Comparison of ENCODE assay signal across 13 cellular contexts in genomic region chr6:17803409-17803808, GRCh38.
DNase-seq lines count a peak whose midpoint lies in the region; ATAC-seq, FAIRE-seq and TF ChIP-seq lines count a peak whose summit lies in the region.
"Had no signal": no experiment of that assay in that cellular context is flagged by ENCODE, and none has a peak within 500 bp of the region (broad histone marks: within the 10 kb centered on the region; RNA-seq: fewer than 3 reads in every experiment).

No MANE protein-coding gene starts in this region.

- POLR2A ChIA-PET in HepG2 (lab: Yijun Ruan, JAX): no interaction called here

- no peak overlapping the region for H3K4me3 ChIP-seq in HepG2 (replicated peaks in 1 of 3; ENCODE audit: insufficient read depth in 1 of 3, low read depth in 2 of 3, low read length in 3 of 3)
- no peak overlapping the region for H3K4me3 ChIP-seq in right lobe of liver
- no peak overlapping the region for H3K4me3 ChIP-seq in lower leg skin (ENCODE audit: low read depth, poor library complexity, severe bottlenecking)
- H3K4me3 ChIP-seq: A549; BLaER1 treated with 17β-estradiol and CSF1 and Interleukin-3, amounts not matched to agents 10 nM and 100 nM had no signal

- TF ChIP-seq EP300 in HepG2 (IDR thresholded peaks at IDR 0.05; ENCODE audit: low read depth in 2 of 2, low read length in 2 of 2) (no peak), HepG2 (CRISPR knock-in tag; IDR thresholded peaks at IDR 0.05; ENCODE audit: borderline replicate concordance) (no peak)

- H3K36me3 ChIP-seq in HepG2 (replicated peaks in 1 of 2; ENCODE audit: control insufficient read depth in 1 of 2, insufficient read depth in 2 of 2, low read length in 2 of 2): peaks cover 10 to 42% of the 10 kb centered on the region in 2 experiments
- peaks cover 4 to 45% (median 14%) of the 10 kb centered on the region in 4 donors for H3K36me3 ChIP-seq in right lobe of liver

- H4K20me1 ChIP-seq in HepG2 (ENCODE audit: insufficient read depth, low read length): no peaks in the 10 kb centered on the region
- H4K20me1 ChIP-seq: BLaER1 treated with 17β-estradiol and CSF1 and Interleukin-3, amounts not matched to agents 10 nM and 100 nM had no signal

- no peak overlapping the region for H3K9ac ChIP-seq in HepG2 (ENCODE audit: insufficient read depth, low read depth, low read length)
- H3K9ac ChIP-seq: BLaER1 treated with 17β-estradiol and CSF1 and Interleukin-3, amounts not matched to agents 10 nM and 100 nM had no signal

- CTCF ChIA-PET in HepG2 (lab: Yijun Ruan, JAX; ENCODE audit: low intra/inter-chr PET ratio, low total read pairs): interaction anchor here (1.1 to 1.9 kb wide), 3 partner anchors 101 to 647 kb away, joined by 3 to 13 read pairs (median 10); no protein-coding TSS in a partner anchor

- no peaks in the 10 kb centered on the region for H3K79me2 ChIP-seq in HepG2 (ENCODE audit: insufficient read depth, low read length)

- DNase-seq in HepG2 (ENCODE audit: low spot score) (peak; percentile 45), right lobe of liver (no peak), astrocyte of the hippocampus (ENCODE audit: low read depth, low spot score) (peak; percentile 17), SHP77 (lab: John Stamatoyannopoulos, UW) (no peak), lower leg skin (ENCODE audit: low spot score in 2 of 2) (no peak)

- TF ChIP-seq CTCF in HepG2 (CRISPR knock-in tag; IDR thresholded peaks at IDR 0.05) (no peak), right lobe of liver (IDR thresholded peaks at IDR 0.05) (no peak), lower leg skin (IDR thresholded peaks at IDR 0.05) (no peak)

- TF ChIP-seq RAD21 in HepG2 (CRISPR knock-in tag; IDR thresholded peaks at IDR 0.05): no peak

- H3K9me3 ChIP-seq in HepG2 (ENCODE audit: low read length) (no peaks in the 10 kb centered on the region), right lobe of liver (no peaks in the 10 kb centered on the region)
- H3K9me3 ChIP-seq: A549, Caco-2 had no signal

- WGBS in HepG2 (ENCODE audit: low lambda C conversion rate): 89% methylated on average over 5 of the region's 5 CpGs
- 94% methylated on average over 5 of the region's 5 CpGs for WGBS in right lobe of liver (ENCODE audit: insufficient coverage, low coverage, low lambda C conversion rate, missing lambda C conversion rate)
- 95 to 96% methylated on average over 5 of the region's 5 CpGs for WGBS in lower leg skin, 2 donors

- H3K4me2 ChIP-seq in HepG2 (ENCODE audit: low read depth, low read length): no peak overlapping the region
- H3K4me2 ChIP-seq: A549; BLaER1 treated with 17β-estradiol and CSF1 and Interleukin-3, amounts not matched to agents 10 nM and 100 nM had no signal

- no TSS peak for BruUV-seq in HepG2 (replicated peaks; lab: Mats Ljungman, UMichigan)

- FAIRE-seq in HepG2 (lab: Jason Lieb, UNC): no peak
- FAIRE-seq: A549, D721Med, GM12891, GM19239 had no signal

- H3K4me1 ChIP-seq in HepG2 (ENCODE audit: insufficient read depth, low read length) (peaks cover 24% of the 10 kb centered on the region), right lobe of liver (no peaks in the 10 kb centered on the region)

- TF ChIP-seq POLR2A in HepG2 (IDR thresholded peaks at IDR 0.05; ENCODE audit: insufficient read depth in 1 of 2, low read depth in 2 of 2, low read length in 2 of 2) (no peak), right lobe of liver (IDR thresholded peaks at IDR 0.05) (no peak), lower leg skin (IDR thresholded peaks at IDR 0.05) (no peak)

- intact Hi-C loops in HepG2 (cut with micrococcal nuclease; ENCODE audit: unreplicated experiment): loop anchor here (5.0 to 10.0 kb wide), 2 partner anchors 101 to 219 kb away; no protein-coding TSS in a partner anchor
- intact Hi-C loops in right lobe of liver (cut with DNase I): loop anchor here in 1 of 2 donors (10.0 kb wide), 1 partner anchor 649 kb away; no protein-coding TSS in a partner anchor
- intact Hi-C loops in lower leg skin (cut with DNase I; ENCODE audit: low total_unique reads): loop anchor here (10.0 kb wide), 1 partner anchor 649 kb away; no protein-coding TSS in a partner anchor

- no peak overlapping the region for H2AFZ ChIP-seq in HepG2 (ENCODE audit: low read length)

- in situ Hi-C loops in HepG2 (cut with HindIII; ENCODE audit: extremely low pct_ligation_motif_present, low pct_unique_long_range_greater_than_20kb): no loop called here

- ATAC-seq in HepG2: peak; percentile 58
- no peak for ATAC-seq in right lobe of liver

- H3K27me3 ChIP-seq in HepG2 (ENCODE audit: control insufficient read depth in 1 of 2, insufficient read depth in 2 of 2, low read length in 2 of 2): no peaks in the 10 kb centered on the region
- no peaks in the 10 kb centered on the region for H3K27me3 ChIP-seq in right lobe of liver
- H3K27me3 ChIP-seq: BLaER1 treated with 17β-estradiol and CSF1 and Interleukin-3, amounts not matched to agents 10 nM and 100 nM had no signal

- no peak overlapping the region for H3K27ac ChIP-seq in HepG2 (ENCODE audit: extremely low read length, insufficient read depth, low read length)
- no peak overlapping the region for H3K27ac ChIP-seq in right lobe of liver
- H3K27ac ChIP-seq: 22Rv1; A549; BLaER1 treated with 17β-estradiol and CSF1 and Interleukin-3, amounts not matched to agents 10 nM and 100 nM; C4-2B had no signal

TF ChIP-seq in HepG2, 621 proteins besides CTCF, POLR2A, EP300 and RAD21:
- peak; percentile 16; the same call in 1 of the 2 replicates for TF ChIP-seq ZNF652 (CRISPR knock-in tag; IDR thresholded peaks at IDR 0.05; ENCODE audit: borderline replicate concordance, low read depth)
- TF ChIP-seq PAXIP1 (CRISPR knock-in tag; conservative IDR thresholded peaks at IDR 0.05): 0 out of 2 replicates have a peak, but pooled peaks have one; percentile 30
- TF ChIP-seq ZNF432 (CRISPR knock-in tag; IDR thresholded peaks at IDR 0.05; ENCODE audit: borderline replicate concordance): no peak
- TF ChIP-seq TEAD3 (CRISPR knock-in tag; optimal IDR thresholded peaks at IDR 0.05; ENCODE audit: borderline replicate concordance): peak; percentile 76
- TF ChIP-seq ZBTB7B (CRISPR knock-in tag; IDR thresholded peaks at IDR 0.05): no peak
- peak; percentile 42; the same call in 1 of the 2 replicates for TF ChIP-seq SOX5 (CRISPR knock-in tag; IDR thresholded peaks at IDR 0.05; ENCODE audit: borderline replicate concordance)
- TF ChIP-seq PHF21A (CRISPR knock-in tag; IDR thresholded peaks at IDR 0.05): 0 out of 2 replicates have a peak, but pooled peaks have one; percentile 20
- TF ChIP-seq SIX1 (CRISPR knock-in tag; IDR thresholded peaks at IDR 0.05; ENCODE audit: borderline replicate concordance): peak; percentile 38; the same call in 1 of the 2 replicates
- no peak for TF ChIP-seq SOX13 (IDR thresholded peaks at IDR 0.05)
- TF ChIP-seq SOX13 (CRISPR knock-in tag; conservative IDR thresholded peaks at IDR 0.05 in 1 of 2, IDR thresholded peaks at IDR 0.05 in 1 of 2): peak in 1 of 2 experiments; percentile 42; a peak in 1 of 4 replicates
TF ChIP-seq in HepG2: peak in this region for 7.

Comparison
In these comparisons a context has a peak if more than half of its experiments do, and no peak if none do; other contexts are left out.
1. DNase-seq: peak in HepG2 (single experiment) and astrocyte of the hippocampus (single experiment); none in right lobe of liver (0 of 3), SHP77 (0 of 2) and lower leg skin (0 of 2).